In the genomic region with DNA sequence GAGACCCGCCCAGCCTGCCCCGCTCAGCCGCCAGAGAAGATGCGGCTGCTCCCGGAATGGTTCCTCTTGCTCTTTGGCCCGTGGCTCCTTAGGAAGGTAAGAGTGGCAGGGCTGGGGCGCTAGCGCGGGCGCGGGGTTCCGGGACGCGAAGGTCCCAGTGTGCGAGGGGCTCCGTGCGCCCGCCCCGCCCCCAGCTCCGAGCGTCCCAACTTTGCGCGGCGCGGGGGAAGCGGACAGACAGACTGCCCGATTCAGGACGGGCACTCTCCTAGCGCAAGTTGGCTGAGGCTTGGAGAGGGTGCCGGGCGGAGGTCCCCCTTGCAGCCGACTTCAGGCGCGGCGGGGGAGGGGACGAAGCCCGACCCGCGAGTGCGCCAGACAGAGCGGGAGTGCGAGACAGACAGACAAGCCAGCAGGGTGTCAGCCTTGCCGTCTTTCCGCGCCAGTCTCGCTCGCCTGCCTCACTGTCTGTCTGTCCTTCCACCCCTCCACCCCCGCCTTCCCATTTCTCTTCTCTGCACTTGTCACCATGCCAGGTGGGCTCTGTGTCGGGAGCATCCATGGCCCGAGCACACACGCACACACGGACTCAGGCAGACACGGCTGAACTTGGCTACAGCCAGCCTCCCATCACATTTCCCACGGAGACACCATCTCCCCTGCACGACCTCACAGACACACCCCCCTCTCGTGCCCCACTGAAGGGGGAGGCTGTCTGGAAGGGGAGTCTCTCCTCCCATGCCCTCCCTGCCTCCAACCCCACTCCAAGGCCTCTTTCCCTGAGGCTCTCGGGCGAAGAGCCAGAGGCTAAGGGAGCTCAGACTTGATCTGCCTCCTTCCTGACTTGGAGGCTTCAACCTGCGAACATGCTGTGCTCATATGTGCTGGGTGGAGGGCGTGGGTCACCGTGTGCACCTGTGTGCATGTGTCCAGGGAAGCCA, we compare ENCODE assay signal across 7 cellular contexts. TPM values are rescaled to one million over a fixed set of nuclear protein-coding genes. Genes with fewer than 3 reads are reported as not detected.
DNase-seq lines count a peak whose midpoint lies in the region; ATAC-seq, FAIRE-seq and TF ChIP-seq lines count a peak whose summit lies in the region.

No MANE protein-coding gene starts in this region.

- H3K4me3 ChIP-seq in brain microvascular endothelial cell (ENCODE audit: low read depth, low read length), result peak overlapping the region; percentile 48
- peak overlapping the region in 1 of 2 donors; percentile 39 for H3K4me3 ChIP-seq in kidney (ENCODE audit: low read length in 2 of 2)

- H3K4me3 Mint-ChIP-seq in naive thymus-derived CD8-positive, alpha-beta T cell, result peak overlapping the region; percentile 66 to 90 (median 86)

- ATAC-seq in naive thymus-derived CD8-positive, alpha-beta T cell, result peak; percentile 31 to 38
- no peak for ATAC-seq in GM21447 (IDR thresholded peaks at IDR 0.05; ENCODE audit: unreplicated experiment)

- H3K4me1 ChIP-seq in kidney (ENCODE audit: control insufficient read depth in 1 of 2, insufficient read depth in 1 of 2, low read depth in 1 of 2, low read length in 2 of 2), result peaks cover 8 to 12% of the 10 kb centered on the region in 2 donors

- FAIRE-seq in kidney (lab: Jason Lieb, UNC), result no peak

- in situ Hi-C loops in G401 (cut with HindIII; ENCODE audit: low sequenced_read_pairs), result no loop called here
- in situ Hi-C loops in brain microvascular endothelial cell (cut with HindIII; ENCODE audit: low pct_ligation_motif_present, low sequenced_read_pairs), result no loop called here

- H3K36me3 ChIP-seq in brain microvascular endothelial cell (replicated peaks), result peaks cover 5% of the 10 kb centered on the region
- H3K36me3 ChIP-seq in kidney (ENCODE audit: control insufficient read depth in 1 of 2, insufficient read depth in 2 of 2, low read length in 2 of 2), result no peaks in the 10 kb centered on the region

- H3K27ac Mint-ChIP-seq in naive thymus-derived CD8-positive, alpha-beta T cell, result peak overlapping the region in 4 of 10 donors; percentile 35 to 90 (median 72)

- peaks cover 54 to 89% (median 74%) of the 10 kb centered on the region in 5 donors for H3K27me3 Mint-ChIP-seq in naive thymus-derived CD8-positive, alpha-beta T cell

- TF ChIP-seq CTCF in brain microvascular endothelial cell (IDR thresholded peaks at IDR 0.05; ENCODE audit: low read depth, low read length, missing control alignments) (no peak), kidney (IDR thresholded peaks at IDR 0.05; ENCODE audit: borderline replicate concordance, extremely low read depth, insufficient read depth) (no peak)

- intact Hi-C loops in kidney (cut with DNase I), result no loop called here

- POLR2A ChIA-PET in naive thymus-derived CD8-positive, alpha-beta T cell (lab: Charles Lee), result interaction anchor here (1.0 to 5.1 kb wide), 4 partner anchors 12 to 23 kb away, joined by 4 to 72 read pairs (median 16); partner anchors contain the start of gene SHMT2

- H3K36me3 Mint-ChIP-seq in naive thymus-derived CD8-positive, alpha-beta T cell, result peaks cover 0 to 6% (median 0%) of the 10 kb centered on the region in 3 donors

- peak; percentile 70 for DNase-seq in G401 (ENCODE audit: low spot score)
- peak; percentile 57 for DNase-seq in NAMALWA (ENCODE audit: low spot score)
- DNase-seq in brain microvascular endothelial cell, result no peak
- DNase-seq in naive thymus-derived CD8-positive, alpha-beta T cell, result peak in 2 of 10 donors; percentile 26 to 45
- DNase-seq in islet precursor cell, result no peak
- DNase-seq in kidney, result no peak

- H3K9me3 Mint-ChIP-seq in naive thymus-derived CD8-positive, alpha-beta T cell, result no peaks in the 10 kb centered on the region

- H3K4me1 Mint-ChIP-seq in naive thymus-derived CD8-positive, alpha-beta T cell, result peaks cover 39 to 67% (median 62%) of the 10 kb centered on the region in 4 donors

- H3K9me3 ChIP-seq in kidney (ENCODE audit: control insufficient read depth in 1 of 2, low read length in 2 of 2), result no peaks in the 10 kb centered on the region

- H3K27me3 ChIP-seq in brain microvascular endothelial cell (replicated peaks), result peaks cover 51% of the 10 kb centered on the region

- no peak overlapping the region for H3K9ac ChIP-seq in kidney (ENCODE audit: low read length in 2 of 2)

- no peak overlapping the region for H3K27ac ChIP-seq in brain microvascular endothelial cell
- H3K27ac ChIP-seq in kidney (ENCODE audit: low read depth in 2 of 2, low read length in 2 of 2), result no peak overlapping the region

RNA-seq across cellular contexts. Expression of gene NXPH4, which starts 0.6 kb away (rescaled TPM):
- total RNA-seq in G401 (2014; rRNA removed; shearing (Covaris generic)), result 0.49 TPM in 1 of 2 replicates, not detected in the other
- under 1 TPM; 0.41 to 0.55 TPM for total RNA-seq in naive thymus-derived CD8-positive, alpha-beta T cell
- not detected for polyA plus RNA-seq in naive thymus-derived CD8-positive, alpha-beta T cell
- total RNA-seq in kidney, result 0.16 TPM
- 0.71 TPM for polyA plus RNA-seq in kidney (ENCODE audit: insufficient read depth, low read depth, low replicate concordance)

RNA-seq across cellular contexts. Expression of gene SHMT2, which starts 12.3 kb away (rescaled TPM):
- total RNA-seq in G401 (2014; rRNA removed; shearing (Covaris generic)), result 160 and 174 TPM in 2 replicates
- 10 to 100 TPM; 45.2 to 45.3 TPM for total RNA-seq in naive thymus-derived CD8-positive, alpha-beta T cell
- 10 to 100 TPM; 27.3 to 31.2 (median 28.8) TPM for polyA plus RNA-seq in naive thymus-derived CD8-positive, alpha-beta T cell
- total RNA-seq in kidney, result 70.1 TPM
- polyA plus RNA-seq in kidney (ENCODE audit: insufficient read depth, low read depth, low replicate concordance), result 49.3 TPM

RNA-seq across cellular contexts. Expression of gene STAC3, which starts 33.8 kb away (rescaled TPM):
- 0.14 TPM in 1 of 2 replicates, not detected in the other for total RNA-seq in G401 (2014; rRNA removed; shearing (Covaris generic))
- 1 to 10 TPM; 2.5 to 2.6 TPM for total RNA-seq in naive thymus-derived CD8-positive, alpha-beta T cell
- polyA plus RNA-seq in naive thymus-derived CD8-positive, alpha-beta T cell, result not detected
- 3.1 TPM for total RNA-seq in kidney
- polyA plus RNA-seq in kidney (ENCODE audit: insufficient read depth, low read depth, low replicate concordance), result 1.5 TPM

Comparison
In these comparisons a context has a peak if more than half of its experiments do, and no peak if none do; other contexts are left out.
1. DNase-seq: peak in G401 (single experiment) and NAMALWA (single experiment); none in brain microvascular endothelial cell (single experiment), islet precursor cell (single experiment) and kidney (single experiment).